20 cellular contexts compared by ENCODE assay signal in the genomic region with DNA sequence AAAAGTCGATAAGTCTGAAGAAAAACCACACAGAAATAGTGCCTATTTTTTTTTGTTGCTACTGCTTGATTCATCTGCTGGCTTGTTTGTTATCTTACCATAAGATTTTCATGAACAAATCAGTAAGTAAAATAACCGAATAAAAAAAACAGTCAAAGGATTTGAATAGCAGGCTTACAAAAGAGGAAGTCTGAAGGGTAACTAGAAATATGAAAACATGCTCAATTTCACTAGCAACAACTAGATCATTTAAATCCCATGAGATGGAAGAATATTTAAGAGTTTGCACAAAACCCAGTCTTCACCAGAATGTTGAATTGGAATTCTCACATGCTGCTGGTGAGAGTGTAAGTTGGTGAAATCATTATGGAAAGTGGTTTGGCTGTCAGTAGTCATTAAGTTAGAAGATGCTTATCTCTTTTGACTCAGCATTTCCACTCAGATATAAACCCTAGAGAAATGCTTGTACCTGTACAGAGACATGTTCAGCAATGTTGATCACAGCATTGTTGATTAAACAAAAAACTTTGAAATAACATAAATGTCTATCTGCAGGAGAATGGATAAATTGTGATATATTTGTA.
A peak's percentile ranks its signal among the peaks of the same experiment; 100 is the strongest.
DNase-seq lines count a peak whose midpoint lies in the region; ATAC-seq and TF ChIP-seq lines count a peak whose summit lies in the region.
"Had no signal": no experiment of that assay in that cellular context is flagged by ENCODE, and none has a peak within 500 bp of the region (broad histone marks: within the 10 kb centered on the region; RNA-seq: fewer than 3 reads in every experiment).

No MANE protein-coding gene starts in this region.

- TF ChIP-seq CTCF in mammary epithelial cell (conservative IDR thresholded peaks at IDR 0.05 in 1 of 2, IDR thresholded peaks at IDR 0.05 in 1 of 2; ENCODE audit: extremely low read depth in 1 of 2, insufficient read depth in 1 of 2, low read depth in 1 of 2, low read length in 2 of 2) (no peak), MCF 10A (IDR thresholded peaks at IDR 0.05; ENCODE audit: unreplicated experiment) (no peak), progenitor cell of endocrine pancreas (IDR thresholded peaks at IDR 0.05; ENCODE audit: unreplicated experiment) (no peak)

- no peak overlapping the region for H3K4me3 Mint-ChIP-seq in MCF 10A (ENCODE audit: unreplicated experiment)
- H3K4me3 Mint-ChIP-seq in progenitor cell of endocrine pancreas (ENCODE audit: low read depth) = no peak overlapping the region
- H3K4me3 Mint-ChIP-seq: naive thymus-derived CD8-positive, alpha-beta T cell; T-helper 17 cell had no signal

- H3K4me1 ChIP-seq in mammary epithelial cell (ENCODE audit: insufficient read depth, low read length) = no peaks in the 10 kb centered on the region
- H3K4me1 ChIP-seq in adipocyte (ENCODE audit: control insufficient read depth, insufficient read depth, low read length) = no peaks in the 10 kb centered on the region
- H3K4me1 ChIP-seq: right atrium auricular region, upper lobe of left lung had no signal

- H3K9me3 Mint-ChIP-seq in MCF 10A (ENCODE audit: unreplicated experiment) = no peaks in the 10 kb centered on the region
- peaks cover 3% of the 10 kb centered on the region for H3K9me3 Mint-ChIP-seq in progenitor cell of endocrine pancreas (ENCODE audit: low read depth)
- H3K9me3 Mint-ChIP-seq: naive thymus-derived CD8-positive, alpha-beta T cell had no signal

- dilution Hi-C loops in mammary epithelial cell (cut with HindIII; ENCODE audit: low sequenced_read_pairs) = no loop called here

- intact Hi-C loops in mammary epithelial cell (cut with micrococcal nuclease) = no loop called here
- intact Hi-C loops in MCF 10A (cut with micrococcal nuclease) = no loop called here

- H3K27ac ChIP-seq in mammary epithelial cell (ENCODE audit: insufficient read depth, low read depth, low read length) = no peak overlapping the region
- H3K27ac ChIP-seq: PC-9, right atrium auricular region, upper lobe of left lung had no signal

- no peaks in the 10 kb centered on the region for H4K20me1 ChIP-seq in mammary epithelial cell (ENCODE audit: insufficient read depth, low read length)

- no peak overlapping the region for H3K4me2 ChIP-seq in mammary epithelial cell (ENCODE audit: insufficient read depth, low read depth, low read length)
- H3K4me2 ChIP-seq: PC-9 had no signal

- H3K36me3 Mint-ChIP-seq in MCF 10A (ENCODE audit: insufficient read depth, unreplicated experiment) (peaks cover 36% of the 10 kb centered on the region), progenitor cell of endocrine pancreas (ENCODE audit: insufficient read depth) (peaks cover 7% of the 10 kb centered on the region)

- H3K27me3 ChIP-seq in mammary epithelial cell (ENCODE audit: insufficient read depth, low read length) (no peaks in the 10 kb centered on the region), adipocyte (replicated peaks; ENCODE audit: control insufficient read depth, insufficient read depth, low read length) (no peaks in the 10 kb centered on the region)
- H3K27me3 ChIP-seq: right atrium auricular region, upper lobe of left lung had no signal

- no peaks in the 10 kb centered on the region for H3K79me2 ChIP-seq in mammary epithelial cell (ENCODE audit: insufficient read depth, low read length)

- no peak overlapping the region for H3K27ac Mint-ChIP-seq in MCF 10A (ENCODE audit: low read depth, unreplicated experiment)
- no peak overlapping the region for H3K27ac Mint-ChIP-seq in progenitor cell of endocrine pancreas
- H3K27ac Mint-ChIP-seq: naive thymus-derived CD8-positive, alpha-beta T cell; T-helper 17 cell had no signal

- BruUV-seq in mammary epithelial cell (replicated peaks; lab: Mats Ljungman, UMichigan) = no TSS peak
- BruUV-seq in MCF 10A (replicated peaks; lab: Mats Ljungman, UMichigan) = no TSS peak

- H3K27me3 Mint-ChIP-seq in MCF 10A (ENCODE audit: insufficient read depth, unreplicated experiment) (no peaks in the 10 kb centered on the region), progenitor cell of endocrine pancreas (no peaks in the 10 kb centered on the region)
- H3K27me3 Mint-ChIP-seq: naive thymus-derived CD8-positive, alpha-beta T cell; T-helper 17 cell had no signal

- POLR2A ChIA-PET in MCF 10A (lab: Yijun Ruan, JAX) = no interaction called here

- no peaks in the 10 kb centered on the region for H3K4me1 Mint-ChIP-seq in MCF 10A (ENCODE audit: insufficient read depth, unreplicated experiment)
- no peaks in the 10 kb centered on the region for H3K4me1 Mint-ChIP-seq in progenitor cell of endocrine pancreas (ENCODE audit: low read depth)

- H3K9me3 ChIP-seq in mammary epithelial cell (replicated peaks; ENCODE audit: insufficient read depth, low read length) (no peaks in the 10 kb centered on the region), adipocyte (ENCODE audit: control insufficient read depth, low read length) (no peaks in the 10 kb centered on the region)
- H3K9me3 ChIP-seq: right atrium auricular region, upper lobe of left lung had no signal

- CTCF ChIA-PET in mammary epithelial cell (lab: Charles Lee; ENCODE audit: low non-redundant PET) (no interaction called here), MCF 10A (lab: Yijun Ruan, JAX) (interaction anchor here (1.5 kb wide), 1 partner anchor 15 kb away, joined by 7 read pairs; no protein-coding TSS in a partner anchor)

- H3K9ac ChIP-seq in mammary epithelial cell (ENCODE audit: insufficient read depth, low read length) (no peak overlapping the region), adipocyte (ENCODE audit: low read length) (no peak overlapping the region)

- DNase-seq in mammary epithelial cell (peak; percentile 40), MCF 10A (ENCODE audit: unreplicated experiment) (no peak), adipocyte (ENCODE audit: low read depth) (peak; percentile 16), renal cortical epithelial cell (ENCODE audit: low read depth) (peak; percentile 12), progenitor cell of endocrine pancreas (ENCODE audit: low spot score, unreplicated experiment) (no peak)
- DNase-seq in activated CD4-positive, CD25-positive, alpha-beta regulatory T cell treated with anti-CD3 and anti-CD28 coated beads, Interleukin-2, amount 50 U/mL, for 72 hours = no peak
- DNase-seq: activated CD4-positive, alpha-beta T cell treated with anti-CD3 and anti-CD28 coated beads, Interleukin-2, amount 50 U/mL, for 48 hours; activated naive CD4-positive, alpha-beta T cell treated with Interleukin-2 at 50 U/mL for 16 hours; caudate nucleus; H7; naive thymus-derived CD8-positive, alpha-beta T cell; NCI-H1436; NCI-H446 treated with DMSO at 0.1 percent for 48 hours; PC-9; stimulated activated CD4-positive, alpha-beta T cell treated with anti-CD3 and anti-CD28 coated beads, Interleukin-4, amount 100 ng/mL, for 1 hour; T-helper 17 cell; upper lobe of left lung had no signal

- no peaks in the 10 kb centered on the region for H3K36me3 ChIP-seq in mammary epithelial cell (ENCODE audit: insufficient read depth, low read length)
- H3K36me3 ChIP-seq in adipocyte (ENCODE audit: control insufficient read depth, insufficient read depth, low read length, severe bottlenecking) = no peaks in the 10 kb centered on the region
- H3K36me3 ChIP-seq: right atrium auricular region, upper lobe of left lung had no signal

- in situ Hi-C loops in mammary epithelial cell (cut with MboI; ENCODE audit: low sequenced_read_pairs in 2 of 2) = loop anchor here (25.0 kb wide), 2 partner anchors 260 to 635 kb away; a partner anchor contains a TSS

- WGBS in mammary epithelial cell (ENCODE audit: low coverage, missing lambda C conversion rate) = 90% methylated on average over 2 of the region's 2 CpGs

- ATAC-seq in HG03378 (IDR thresholded peaks at IDR 0.05; ENCODE audit: unreplicated experiment) = peak; percentile 77
- no peak for ATAC-seq in GM19455 (IDR thresholded peaks at IDR 0.05; ENCODE audit: unreplicated experiment)
- ATAC-seq: naive thymus-derived CD8-positive, alpha-beta T cell; T-helper 17 cell had no signal

- H3K4me3 ChIP-seq in mammary epithelial cell (replicated peaks in 1 of 3; ENCODE audit: insufficient read depth in 1 of 3, low read depth in 2 of 3, low read length in 3 of 3) = no peak overlapping the region
- H3K4me3 ChIP-seq in adipocyte (ENCODE audit: low read length) = no peak overlapping the region
- H3K4me3 ChIP-seq: PC-9, right atrium auricular region, upper lobe of left lung had no signal

- no peak overlapping the region for H2AFZ ChIP-seq in mammary epithelial cell (ENCODE audit: low read depth, low read length)
- H2AFZ ChIP-seq: PC-9 had no signal

Comparison
In these comparisons a context has a peak if more than half of its experiments do, and no peak if none do; other contexts are left out.
1. DNase-seq: peak in mammary epithelial cell (single experiment), adipocyte (single experiment) and renal cortical epithelial cell (single experiment); none in MCF 10A (single experiment), activated CD4-positive, CD25-positive, alpha-beta regulatory T cell treated with anti-CD3 and anti-CD28 coated beads, Interleukin-2, amount 50 U/mL, for 72 hours (single experiment) and progenitor cell of endocrine pancreas (single experiment).